In genomic region chr22:41530612-41531421, GRCh38 we compare ENCODE assay signal across 19 cellular contexts. TPM values are rescaled to one million over a fixed set of nuclear protein-coding genes. Genes with fewer than 3 reads are reported as not detected.
DNase-seq lines count a peak whose midpoint lies in the region; ATAC-seq and TF ChIP-seq lines count a peak whose summit lies in the region.
"Had no signal": no experiment of that assay in that cellular context is flagged by ENCODE, and none has a peak within 500 bp of the region (broad histone marks: within the 10 kb centered on the region; RNA-seq: fewer than 3 reads in every experiment).

No MANE protein-coding gene starts in this region.

- no peak overlapping the region for H3K14ac ChIP-seq in H9 (ENCODE audit: insufficient read depth, low read length)

- no peaks in the 10 kb centered on the region for H4K20me1 ChIP-seq in H9 (ENCODE audit: control insufficient read depth, insufficient read depth, insufficient read length)

- peaks cover 21 to 82% (median 53%) of the 10 kb centered on the region in 3 experiments for H3K36me3 Mint-ChIP-seq in H9 (ENCODE audit: insufficient read depth in 1 of 3, low read depth in 3 of 3)
- H3K36me3 Mint-ChIP-seq in stimulated activated effector memory CD8-positive, alpha-beta T cell treated with anti-CD3 and anti-CD28 coated beads, Interleukin-12 subunit alpha, Interleukin-12 subunit beta, amount 100 ng/mL, for 72 hours: peaks cover 85% of the 10 kb centered on the region
- H3K36me3 Mint-ChIP-seq in activated T-cell treated with anti-CD3 and anti-CD28 coated beads, Interleukin-2, amount 50 U/mL, for 4 hours (ENCODE audit: insufficient read depth): peaks cover 19% of the 10 kb centered on the region

- H3K4me2 ChIP-seq in H9 (ENCODE audit: insufficient read depth, insufficient read length, low read length): no peak overlapping the region

- peaks cover 1% of the 10 kb centered on the region; the same call in 1 of the 2 replicates for H3K79me2 ChIP-seq in H9 (ENCODE audit: insufficient read depth, low read length)

- H4K8ac ChIP-seq in H9 (replicated peaks; ENCODE audit: insufficient read length, low read depth, low read length): no peak overlapping the region

- H3K36me3 ChIP-seq in upper lobe of right lung: peaks cover 73% of the 10 kb centered on the region

- ATAC-seq in left ventricle myocardium superior: no peak
- no peak for ATAC-seq in stimulated activated effector memory CD8-positive, alpha-beta T cell treated with anti-CD3 and anti-CD28 coated beads, Interleukin-12 subunit alpha, Interleukin-12 subunit beta, amount 100 ng/mL, for 72 hours
- ATAC-seq in HG02884 (IDR thresholded peaks at IDR 0.05; ENCODE audit: unreplicated experiment): no peak
- ATAC-seq in upper lobe of right lung: no peak
- ATAC-seq in activated T-cell treated with anti-CD3 and anti-CD28 coated beads, Interleukin-2, amount 50 U/mL, for 4 hours: no peak
- ATAC-seq: activated CD8-positive, alpha-beta T cell treated with anti-CD3 and anti-CD28 coated beads, Interleukin-2, amount 10 ng/mL, durations not matched to agents 7 days and 5 days; HCT116; stimulated activated naive CD8-positive, alpha-beta T cell treated with anti-CD3 and anti-CD28 coated beads, Interleukin-15, Interleukin-2, amounts not matched to agents 100 U/mL and 50 U/mL, for 24 hours had no signal

- H3T11ph ChIP-seq in H9 (ENCODE audit: low read length): no peak overlapping the region

- peaks cover 3% of the 10 kb centered on the region; the same call in 1 of the 2 replicates for H3K27me3 Mint-ChIP-seq in H9 (ENCODE audit: low read depth)
- no peaks in the 10 kb centered on the region for H3K27me3 Mint-ChIP-seq in activated T-cell treated with anti-CD3 and anti-CD28 coated beads, Interleukin-2, amount 50 U/mL, for 4 hours (ENCODE audit: low read depth)
- H3K27me3 Mint-ChIP-seq: activated B cell treated with CpG ODN at 0.5 μM for 24 hours had no signal

- no peak overlapping the region for H3K9ac ChIP-seq in H9 (ENCODE audit: extremely low read depth, insufficient read length, low read length)

- H3K4ac ChIP-seq in H9 (ENCODE audit: low read depth, low read length): no peak overlapping the region

- H3K4me3 ChIP-seq in upper lobe of right lung: no peak overlapping the region

- H3K27ac Mint-ChIP-seq in H9: peak overlapping the region in 2 of 3 experiments; percentile 62 to 87; a peak in 3 of 7 replicates
- peak overlapping the region; percentile 78 for H3K27ac Mint-ChIP-seq in stimulated activated effector memory CD8-positive, alpha-beta T cell treated with anti-CD3 and anti-CD28 coated beads, Interleukin-12 subunit alpha, Interleukin-12 subunit beta, amount 100 ng/mL, for 72 hours
- H3K27ac Mint-ChIP-seq: activated CD8-positive, alpha-beta T cell treated with anti-CD3 and anti-CD28 coated beads, Interleukin-2, amount 10 ng/mL, durations not matched to agents 7 days and 5 days; activated T-helper 1 cell treated with anti-CD3 and anti-CD28 coated beads, Interleukin-12 subunit alpha, Interleukin-12 subunit beta, Interleukin-2, Interleukin-4 antibody, amounts not matched to agents 30 ng/mL and 10 ng/mL and 1 ng/mL, durations not matched to agents 14 hours and 24 hours and 36 hours; T-helper 1 cell treated with Interleukin-12 subunit alpha and Interleukin-12 subunit beta and Interleukin-4 antibody, amounts not matched to agents 30 μg/mL and 1 μg/mL, for 36 hours had no signal

- H2BK15ac ChIP-seq in H9 (ENCODE audit: low read depth, low read length): no peak overlapping the region

- H3K4me3 Mint-ChIP-seq in H9: no peak overlapping the region
- H3K4me3 Mint-ChIP-seq in stimulated activated effector memory CD8-positive, alpha-beta T cell treated with anti-CD3 and anti-CD28 coated beads, Interleukin-12 subunit alpha, Interleukin-12 subunit beta, amount 100 ng/mL, for 72 hours: no peak overlapping the region
- H3K4me3 Mint-ChIP-seq in activated T-cell treated with anti-CD3 and anti-CD28 coated beads, Interleukin-2, amount 50 U/mL, for 4 hours: no peak overlapping the region
- H3K4me3 Mint-ChIP-seq: activated B cell treated with CpG ODN at 0.5 μM for 24 hours; activated CD8-positive, alpha-beta T cell treated with anti-CD3 and anti-CD28 coated beads, Interleukin-2, amount 10 ng/mL, durations not matched to agents 7 days and 5 days; activated T-helper 1 cell treated with anti-CD3 and anti-CD28 coated beads, Interleukin-12 subunit alpha, Interleukin-12 subunit beta, Interleukin-2, Interleukin-4 antibody, amounts not matched to agents 30 ng/mL and 10 ng/mL and 1 ng/mL, durations not matched to agents 14 hours and 24 hours and 36 hours; T-helper 1 cell treated with Interleukin-12 subunit alpha and Interleukin-12 subunit beta and Interleukin-4 antibody, amounts not matched to agents 30 μg/mL and 1 μg/mL, for 36 hours had no signal

- H3K27me3 ChIP-seq in H9 (ENCODE audit: insufficient read depth, low read length) (no peaks in the 10 kb centered on the region), upper lobe of right lung (no peaks in the 10 kb centered on the region)
- H3K27me3 ChIP-seq: neutrophil had no signal

- no peak overlapping the region for H2AK5ac ChIP-seq in H9 (ENCODE audit: insufficient read length, low read length)

- H2BK5ac ChIP-seq in H9 (ENCODE audit: insufficient read length, low read length): no peak overlapping the region

- H3K27ac ChIP-seq in H9 (ENCODE audit: insufficient read length, low read depth, low read length): no peak overlapping the region
- H3K27ac ChIP-seq in caudate nucleus (ENCODE audit: low read depth, low read length): peak overlapping the region; percentile 44
- no peak overlapping the region for H3K27ac ChIP-seq in upper lobe of right lung
- H3K27ac ChIP-seq: neutrophil had no signal

- H2AFZ ChIP-seq in H9 (ENCODE audit: low read length): no peak overlapping the region

- no peak overlapping the region for H2BK20ac ChIP-seq in H9 (ENCODE audit: low read depth, low read length, poor library complexity, severe bottlenecking)

- no CpG with 5 or more reads among the region's 28 CpGs for WGBS in H9 (ENCODE audit: extremely low coverage, insufficient read length, low lambda C conversion rate)

- no peak overlapping the region for H4K91ac ChIP-seq in H9 (ENCODE audit: insufficient read length, low read depth, low read length)

- H3K79me1 ChIP-seq in H9 (ENCODE audit: insufficient read depth, low read depth, low read length, poor library complexity, severe bottlenecking): no peaks in the 10 kb centered on the region

- H4K5ac ChIP-seq in H9 (ENCODE audit: insufficient read length, low read depth, low read length): no peak overlapping the region

- no peaks in the 10 kb centered on the region for H3K9me3 Mint-ChIP-seq in H9
- H3K9me3 Mint-ChIP-seq in stimulated activated effector memory CD8-positive, alpha-beta T cell treated with anti-CD3 and anti-CD28 coated beads, Interleukin-12 subunit alpha, Interleukin-12 subunit beta, amount 100 ng/mL, for 72 hours: no peaks in the 10 kb centered on the region
- H3K9me3 Mint-ChIP-seq in activated T-cell treated with anti-CD3 and anti-CD28 coated beads, Interleukin-2, amount 50 U/mL, for 4 hours: no peaks in the 10 kb centered on the region
- H3K9me3 Mint-ChIP-seq: activated B cell treated with CpG ODN at 0.5 μM for 24 hours; activated T-helper 1 cell treated with anti-CD3 and anti-CD28 coated beads, Interleukin-12 subunit alpha, Interleukin-12 subunit beta, Interleukin-2, Interleukin-4 antibody, amounts not matched to agents 30 ng/mL and 10 ng/mL and 1 ng/mL, durations not matched to agents 14 hours and 24 hours and 36 hours; T-helper 1 cell treated with Interleukin-12 subunit alpha and Interleukin-12 subunit beta and Interleukin-4 antibody, amounts not matched to agents 30 μg/mL and 1 μg/mL, for 36 hours had no signal

- intact Hi-C loops in left ventricle myocardium superior (cut with micrococcal nuclease) (no loop called here), upper lobe of right lung (cut with DNase I) (no loop called here)

- H3K4me1 ChIP-seq in H9 (ENCODE audit: insufficient read depth, low read length) (no peaks in the 10 kb centered on the region), upper lobe of right lung (peaks cover 4% of the 10 kb centered on the region)

- peaks cover 2 to 9% of the 10 kb centered on the region in 2 experiments; a peak in 3 of 4 replicates for H3K4me1 Mint-ChIP-seq in H9
- H3K4me1 Mint-ChIP-seq in stimulated activated effector memory CD8-positive, alpha-beta T cell treated with anti-CD3 and anti-CD28 coated beads, Interleukin-12 subunit alpha, Interleukin-12 subunit beta, amount 100 ng/mL, for 72 hours: peaks cover 17% of the 10 kb centered on the region
- H3K4me1 Mint-ChIP-seq in activated T-cell treated with anti-CD3 and anti-CD28 coated beads, Interleukin-2, amount 50 U/mL, for 4 hours (ENCODE audit: low read depth): peaks cover 2% of the 10 kb centered on the region

- H3K56ac ChIP-seq in H9 (ENCODE audit: insufficient read length, low read depth, low read length): no peak overlapping the region

- H3K9me3 ChIP-seq in H9 (ENCODE audit: control insufficient read depth, low read depth, low read length): no peaks in the 10 kb centered on the region
- H3K9me3 ChIP-seq in upper lobe of right lung: no peaks in the 10 kb centered on the region
- H3K9me3 ChIP-seq: neutrophil had no signal

- no peak overlapping the region for H2BK120ac ChIP-seq in H9 (ENCODE audit: low read depth, low read length, poor library complexity, severe bottlenecking)

- no peaks in the 10 kb centered on the region for H3K23me2 ChIP-seq in H9 (ENCODE audit: insufficient read length, low read depth, low read length, poor library complexity, severe bottlenecking)

- no peak overlapping the region for H3K23ac ChIP-seq in H9 (ENCODE audit: insufficient read length, low read depth, low read length)

- DNase-seq in H9: no peak
- peak in 1 of 61 donors; percentile 42 for DNase-seq in caudate nucleus (lab: John Stamatoyannopoulos, UW)
- peak; percentile 48 for DNase-seq in left ventricle myocardium superior
- DNase-seq in stimulated activated effector memory CD8-positive, alpha-beta T cell treated with anti-CD3 and anti-CD28 coated beads, Interleukin-12 subunit alpha, Interleukin-12 subunit beta, amount 100 ng/mL, for 72 hours (ENCODE audit: low spot score in 2 of 2): no peak
- DNase-seq in upper lobe of right lung: no peak
- no peak for DNase-seq in activated T-cell treated with anti-CD3 and anti-CD28 coated beads, Interleukin-2, amount 50 U/mL, for 4 hours
- DNase-seq: activated B cell treated with CpG ODN at 0.5 μM for 24 hours; activated CD8-positive, alpha-beta T cell treated with anti-CD3 and anti-CD28 coated beads, Interleukin-2, amount 10 ng/mL, durations not matched to agents 7 days and 5 days; AML-193; COR-L47; NCI-H1092; NCI-H524 treated with DMSO at 0.1 percent for 48 hours; SHP77 treated with DMSO at 0.1 percent for 48 hours; stimulated activated naive CD8-positive, alpha-beta T cell treated with anti-CD3 and anti-CD28 coated beads, Interleukin-15, Interleukin-2, amounts not matched to agents 100 U/mL and 50 U/mL, for 24 hours had no signal

- no peak overlapping the region for H3K18ac ChIP-seq in H9 (ENCODE audit: insufficient read length, low read depth, low read length)

- H2BK12ac ChIP-seq in H9 (ENCODE audit: insufficient read length, low read depth, low read length): no peak overlapping the region

- TF ChIP-seq CTCF in H9 (conservative IDR thresholded peaks at IDR 0.05) (no peak), upper lobe of right lung (IDR thresholded peaks at IDR 0.05) (no peak)

RNA-seq across cellular contexts. Expression of gene POLR3H, which starts 13.5 kb away (rescaled TPM):
- total RNA-seq in H9 (2021): 63.6 and 68.2 TPM in 2 replicates
- total RNA-seq in left ventricle myocardium superior: 17.9 TPM
- 43.7 TPM for total RNA-seq in upper lobe of right lung
- total RNA-seq in activated T-cell treated with anti-CD3 and anti-CD28 coated beads, Interleukin-2, amount 50 U/mL, for 4 hours: 100 to 1,000 TPM; 108 to 140 (median 109) TPM

RNA-seq across cellular contexts. Expression of gene CSDC2, which starts 30.0 kb away (rescaled TPM):
- total RNA-seq in H9 (2021) (1.0 and 1.2 TPM in 2 replicates), left ventricle myocardium superior (223 TPM), upper lobe of right lung (6.3 TPM)
- under 1 TPM in 2 of 3 donors, not detected in 1; 0.08 to 0.16 TPM for total RNA-seq in activated T-cell treated with anti-CD3 and anti-CD28 coated beads, Interleukin-2, amount 50 U/mL, for 4 hours
- total RNA-seq: activated B cell treated with CpG ODN at 0.5 μM for 24 hours; activated CD8-positive, alpha-beta T cell treated with anti-CD3 and anti-CD28 coated beads, Interleukin-2, amount 10 ng/mL, durations not matched to agents 7 days and 5 days; activated T-helper 1 cell treated with anti-CD3 and anti-CD28 coated beads, Interleukin-12 subunit alpha, Interleukin-12 subunit beta, Interleukin-2, Interleukin-4 antibody, amounts not matched to agents 30 ng/mL and 10 ng/mL and 1 ng/mL, durations not matched to agents 14 hours and 24 hours and 36 hours had no signal

RNA-seq across cellular contexts. Expression of gene PMM1, which starts 58.8 kb away (rescaled TPM):
- total RNA-seq in H9 (2021) (18.4 and 19.8 TPM in 2 replicates), left ventricle myocardium superior (12.9 TPM), upper lobe of right lung (44.4 TPM)
- total RNA-seq in activated T-cell treated with anti-CD3 and anti-CD28 coated beads, Interleukin-2, amount 50 U/mL, for 4 hours: 10 to 100 TPM; 17.1 to 19.7 (median 18.4) TPM

Comparison
In these comparisons a context has a peak if more than half of its experiments do, and no peak if none do; other contexts are left out.
1. RNA of gene CSDC2, which starts 30.0 kb away (total RNA-seq): 223 TPM in left ventricle myocardium superior (single experiment); 6.3 TPM in upper lobe of right lung (single experiment), 1.0 to 1.2 TPM in H9 and 0.08 to 0.16 TPM in activated T-cell treated with anti-CD3 and anti-CD28 coated beads, Interleukin-2, amount 50 U/mL, for 4 hours; every median in the first group is over 10 times any median in the second.